1 cellular context compared by ENCODE assay signal in genomic region chr6:149140137-149140909, GRCh38.
A peak's percentile ranks its signal among the peaks of the same experiment; 100 is the strongest.
TF ChIP-seq lines count a peak whose summit lies in the region.

No MANE protein-coding gene starts in this region.

TF ChIP-seq in K562, 482 proteins besides CTCF, POLR2A, EP300 and RAD21 (continued from another document and continues in another):
- TF ChIP-seq FIP1L1 (IDR thresholded peaks at IDR 0.05; ENCODE audit: low read depth, low read length, poor library complexity, severe bottlenecking) (no peak), STAT6 (CRISPR knock-in tag; IDR thresholded peaks at IDR 0.05) (0 out of 2 replicates have a peak, but pooled peaks have one; percentile 21), GTF2A2 (tag; IDR thresholded peaks at IDR 0.05) (no peak), NR1H2 (CRISPR knock-in tag; IDR thresholded peaks at IDR 0.05) (peak; percentile 74; the same call in 1 of the 2 replicates), IRF9 (tag; IDR thresholded peaks at IDR 0.05) (0 out of 2 replicates have a peak, but pooled peaks have one; percentile 5), STAG1 (CRISPR knock-in tag; IDR thresholded peaks at IDR 0.05; ENCODE audit: borderline replicate concordance) (no peak), ETV1 (tag; conservative IDR thresholded peaks at IDR 0.05; ENCODE audit: low read depth) (no peak), TSC22D4 (tag; IDR thresholded peaks at IDR 0.05) (no peak), KLF6 (CRISPR knock-in tag; IDR thresholded peaks at IDR 0.05; ENCODE audit: borderline replicate concordance) (peak; percentile 13; the same call in 1 of the 2 replicates), ZNF184 (CRISPR knock-in tag; IDR thresholded peaks at IDR 0.05) (no peak), ZNF212 (CRISPR knock-in tag; IDR thresholded peaks at IDR 0.05) (no peak), PHF20 (IDR thresholded peaks at IDR 0.05; ENCODE audit: partially characterized antibody) (no peak), ZNF175 (CRISPR knock-in tag; IDR thresholded peaks at IDR 0.05; ENCODE audit: low read depth) (no peak), BCLAF1 (IDR thresholded peaks at IDR 0.05; ENCODE audit: borderline replicate concordance in 1 of 2, control insufficient read depth in 1 of 2, low read depth in 2 of 2, low read length in 1 of 2) (no peak), RFX5 (IDR thresholded peaks at IDR 0.05; ENCODE audit: low read depth, low read length) (no peak), TAL1 (IDR thresholded peaks at IDR 0.05) (peak; percentile 97), HNRNPL (IDR thresholded peaks at IDR 0.05; ENCODE audit: low read depth, low read length) (no peak), CSDE1 (IDR thresholded peaks at IDR 0.05) (no peak), CHD1 (IDR thresholded peaks at IDR 0.05; ENCODE audit: low read length) (no peak), ZBTB2 (IDR thresholded peaks at IDR 0.05) (0 out of 2 replicates have a peak, but pooled peaks have one; percentile 34), MEF2D (tag; conservative IDR thresholded peaks at IDR 0.05; ENCODE audit: low read depth) (peak; percentile 72; the same call in 1 of the 2 replicates), SAFB2 (IDR thresholded peaks at IDR 0.05; ENCODE audit: borderline replicate concordance, low read depth, low read length, severe bottlenecking) (no peak), CAMTA2 (CRISPR knock-in tag; conservative IDR thresholded peaks at IDR 0.05) (no peak), ETS2 (tag; IDR thresholded peaks at IDR 0.05; ENCODE audit: borderline replicate concordance, poor library complexity, severe bottlenecking) (no peak), EWSR1 (IDR thresholded peaks at IDR 0.05; ENCODE audit: borderline replicate concordance, low read depth, partially characterized antibody) (no peak), KDM1A (IDR thresholded peaks at IDR 0.05) (peak; percentile 87 to 89), ARID1B (IDR thresholded peaks at IDR 0.05) (peak; percentile 99), ILK (tag; IDR thresholded peaks at IDR 0.05; ENCODE audit: borderline replicate concordance, low read depth) (no peak), ZNF785 (CRISPR knock-in tag; IDR thresholded peaks at IDR 0.05) (no peak), PBX2 (CRISPR knock-in tag; IDR thresholded peaks at IDR 0.05; ENCODE audit: low read depth) (no peak), PBX2 (tag; conservative IDR thresholded peaks at IDR 0.05; ENCODE audit: low read depth) (peak; percentile 95), NEUROD1 (IDR thresholded peaks at IDR 0.05; ENCODE audit: borderline replicate concordance, low read depth, low read length, partially characterized antibody) (peak; percentile 75), ZNF407 (IDR thresholded peaks at IDR 0.05; ENCODE audit: low read depth) (no peak), DMBX1 (CRISPR knock-in tag; IDR thresholded peaks at IDR 0.05; ENCODE audit: borderline replicate concordance) (peak; percentile 22; the same call in 1 of the 2 replicates), PML (IDR thresholded peaks at IDR 0.05; ENCODE audit: low read length) (peak; percentile 92), ZSCAN29 (IDR thresholded peaks at IDR 0.05) (0 out of 2 replicates have a peak, but pooled peaks have one; percentile 37), ZNF583 (CRISPR knock-in tag; IDR thresholded peaks at IDR 0.05) (no peak), NELFE (IDR thresholded peaks at IDR 0.05; ENCODE audit: insufficient read depth, insufficient read length) (no peak), TSHZ1 (CRISPR knock-in tag; IDR thresholded peaks at IDR 0.05) (no peak), XRCC3 (IDR thresholded peaks at IDR 0.05) (no peak)
